Comparison of ENCODE assay signal across 8 cellular contexts in the genomic region with DNA sequence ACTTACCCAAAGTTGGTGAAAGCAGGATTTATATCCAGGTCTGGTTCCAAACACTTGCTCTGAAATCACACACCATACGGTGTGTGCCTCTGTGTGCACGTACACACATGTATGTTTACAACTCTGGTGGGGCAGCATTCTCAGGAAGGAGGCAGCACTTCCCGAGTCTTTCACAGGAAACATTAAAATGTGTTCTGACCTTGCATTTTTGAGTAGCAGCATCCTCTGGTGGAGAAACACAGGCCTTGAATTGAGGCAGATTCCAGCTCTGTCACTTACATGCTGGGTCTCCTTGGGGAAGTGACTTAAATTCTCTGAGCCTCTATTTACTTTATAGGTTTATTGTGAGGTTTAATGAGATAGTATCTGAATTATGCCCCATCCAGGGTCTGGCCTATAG.
A peak's percentile ranks its signal among the peaks of the same experiment; 100 is the strongest.
DNase-seq lines count a peak whose midpoint lies in the region; ATAC-seq and TF ChIP-seq lines count a peak whose summit lies in the region.

No MANE protein-coding gene starts in this region.

- no peak overlapping the region for H2AK5ac ChIP-seq in neuronal stem cell (ENCODE audit: low read depth, low read length)

- no peaks in the 10 kb centered on the region for H3K27me3 ChIP-seq in neuronal stem cell (ENCODE audit: control insufficient read depth in 3 of 3, insufficient read depth in 3 of 3, low read depth in 1 of 3, low read length in 3 of 3)

- H3K4me3 ChIP-seq in coronary artery (no peak overlapping the region), neuronal stem cell (ENCODE audit: low read length in 2 of 2) (no peak overlapping the region)

- no peak overlapping the region for H2BK12ac ChIP-seq in neuronal stem cell (ENCODE audit: low read length)

- H3K27ac ChIP-seq in coronary artery: peak overlapping the region; percentile 29 to 36
- no peak overlapping the region for H3K27ac ChIP-seq in neuronal stem cell (replicated peaks; ENCODE audit: low read length)

- peak; percentile 27 for TF ChIP-seq CTCF in coronary artery (IDR thresholded peaks at IDR 0.05)

- peaks cover 2% of the 10 kb centered on the region for H3K79me1 ChIP-seq in neuronal stem cell (ENCODE audit: low read depth, low read length)

- no peak overlapping the region for H4K91ac ChIP-seq in neuronal stem cell (ENCODE audit: low read depth, low read length, poor library complexity)

- no peak overlapping the region for H3K4me2 ChIP-seq in neuronal stem cell (ENCODE audit: insufficient read depth, low read length, poor library complexity, severe bottlenecking)

- H3K18ac ChIP-seq in neuronal stem cell (ENCODE audit: low read length): no peak overlapping the region

- H4K8ac ChIP-seq in neuronal stem cell (ENCODE audit: low read depth, low read length): no peak overlapping the region

- no peak overlapping the region for H3K14ac ChIP-seq in neuronal stem cell (ENCODE audit: low read length)

- no peak overlapping the region for H3K9ac ChIP-seq in neuronal stem cell (ENCODE audit: low read depth, low read length, poor library complexity)

- H3K4me1 ChIP-seq in neuronal stem cell (ENCODE audit: control insufficient read depth in 2 of 2, insufficient read depth in 1 of 2, low read depth in 1 of 2, low read length in 2 of 2): peaks cover 14 to 36% of the 10 kb centered on the region in 2 donors

- H3K9me3 ChIP-seq in neuronal stem cell (replicated peaks in 1 of 2; ENCODE audit: control insufficient read depth in 2 of 2, insufficient read depth in 1 of 2, low read depth in 1 of 2, low read length in 2 of 2): no peaks in the 10 kb centered on the region

- no peak overlapping the region for H2BK120ac ChIP-seq in neuronal stem cell (ENCODE audit: low read depth, low read length)

- no peaks in the 10 kb centered on the region for H3K36me3 ChIP-seq in neuronal stem cell (replicated peaks in 1 of 2; ENCODE audit: control insufficient read depth in 2 of 2, insufficient read depth in 2 of 2, low read length in 2 of 2)

- DNase-seq in DMS114 treated with DMSO at 0.1 percent for 48 hours (lab: John Stamatoyannopoulos, UW; ENCODE audit: unreplicated experiment) (peak; percentile 15), MV-4-11 (lab: John Stamatoyannopoulos, UW) (peak; percentile 50), coronary artery (ENCODE audit: low spot score) (no peak), neuronal stem cell (ENCODE audit: low spot score) (no peak), cerebellum (ENCODE audit: low spot score) (no peak), germinal center (ENCODE audit: low spot score) (no peak), NCI-H510A treated with DMSO at 0.1 percent for 48 hours (lab: John Stamatoyannopoulos, UW) (no peak)

- no peak overlapping the region for H2BK15ac ChIP-seq in neuronal stem cell (ENCODE audit: low read length)

- ATAC-seq in GM18858 (IDR thresholded peaks at IDR 0.05; ENCODE audit: unreplicated experiment): no peak

- H3K4ac ChIP-seq in neuronal stem cell (ENCODE audit: low read length): no peak overlapping the region

- H2AFZ ChIP-seq in neuronal stem cell (ENCODE audit: low read length): peak overlapping the region; percentile 73

- WGBS in neuronal stem cell (ENCODE audit: extremely low coverage in 2 of 2, insufficient read length in 2 of 2, insufficient replicate concordance in 1 of 2), 2 donors: no CpG with 5 or more reads among the region's 3 CpGs

- no peak overlapping the region for H2BK5ac ChIP-seq in neuronal stem cell (ENCODE audit: low read length)

- H3K23ac ChIP-seq in neuronal stem cell (ENCODE audit: low read depth, low read length, poor library complexity): no peak overlapping the region

Comparison
In these comparisons a context has a peak if more than half of its experiments do, and no peak if none do; other contexts are left out.
1. DNase-seq: peak in DMS114 treated with DMSO at 0.1 percent for 48 hours (single experiment) and MV-4-11 (single experiment); none in coronary artery (single experiment), neuronal stem cell (single experiment), cerebellum (single experiment), germinal center (single experiment) and NCI-H510A treated with DMSO at 0.1 percent for 48 hours (single experiment).